Comparison of ENCODE assay signal across 9 cellular contexts in genomic region chr5:68419637-68420452, GRCh38.
A peak's percentile ranks its signal among the peaks of the same experiment; 100 is the strongest.
DNase-seq lines count a peak whose midpoint lies in the region; ATAC-seq and TF ChIP-seq lines count a peak whose summit lies in the region.
"Had no signal": no experiment of that assay in that cellular context is flagged by ENCODE, and none has a peak within 500 bp of the region (broad histone marks: within the 10 kb centered on the region; RNA-seq: fewer than 3 reads in every experiment).

No MANE protein-coding gene starts in this region.

- H2BK5ac ChIP-seq in neuronal stem cell (ENCODE audit: low read length): no peak overlapping the region

- H4K91ac ChIP-seq in neuronal stem cell (ENCODE audit: low read depth, low read length, poor library complexity): no peak overlapping the region

- no peak overlapping the region for H2BK120ac ChIP-seq in neuronal stem cell (ENCODE audit: low read depth, low read length)

- H3K36me3 ChIP-seq in BLaER1 treated with 17β-estradiol and CSF1 and Interleukin-3, amounts not matched to agents 10 nM and 100 nM: no peaks in the 10 kb centered on the region
- H3K36me3 ChIP-seq in neuronal stem cell (replicated peaks in 1 of 2; ENCODE audit: control insufficient read depth in 2 of 2, insufficient read depth in 2 of 2, low read length in 2 of 2): no peaks in the 10 kb centered on the region

- H3K18ac ChIP-seq in neuronal stem cell (ENCODE audit: low read length): no peak overlapping the region

- peak overlapping the region; percentile 45 to 78 (median 55) for H3K4me2 ChIP-seq in BLaER1 treated with 17β-estradiol and CSF1 and Interleukin-3, amounts not matched to agents 10 nM and 100 nM
- H3K4me2 ChIP-seq in neuronal stem cell (ENCODE audit: insufficient read depth, low read length, poor library complexity, severe bottlenecking): no peak overlapping the region

- H2AK5ac ChIP-seq in neuronal stem cell (ENCODE audit: low read depth, low read length): no peak overlapping the region

- no peak for TF ChIP-seq POLR2A in NB4 (IDR thresholded peaks at IDR 0.05; ENCODE audit: extremely low read depth, insufficient read length)

- no peak overlapping the region for H2BK15ac ChIP-seq in neuronal stem cell (ENCODE audit: low read length)

- no peaks in the 10 kb centered on the region for H3K9me3 ChIP-seq in BLaER1 treated with 17β-estradiol and CSF1 and Interleukin-3, amounts not matched to agents 10 nM and 100 nM (replicated peaks in 1 of 11)
- H3K9me3 ChIP-seq in neuronal stem cell (replicated peaks in 1 of 2; ENCODE audit: control insufficient read depth in 2 of 2, insufficient read depth in 1 of 2, low read depth in 1 of 2, low read length in 2 of 2): no peaks in the 10 kb centered on the region

- no peak overlapping the region for H3K14ac ChIP-seq in neuronal stem cell (ENCODE audit: low read length)

- no CpG with 5 or more reads among the region's 8 CpGs for WGBS in neuronal stem cell (ENCODE audit: extremely low coverage in 2 of 2, insufficient read length in 2 of 2, insufficient replicate concordance in 1 of 2), 2 donors

- H3K27ac ChIP-seq in BLaER1 treated with 17β-estradiol and CSF1 and Interleukin-3, amounts not matched to agents 10 nM and 100 nM: peak overlapping the region in 1 of 11 experiments; percentile 39; a peak in 1 of 22 replicates
- H3K27ac ChIP-seq in coronary artery (peak overlapping the region; percentile 30 to 52), neuronal stem cell (replicated peaks; ENCODE audit: low read length) (no peak overlapping the region)

- no peak overlapping the region for H3K23ac ChIP-seq in neuronal stem cell (ENCODE audit: low read depth, low read length, poor library complexity)

- no peak overlapping the region for H3K4ac ChIP-seq in neuronal stem cell (ENCODE audit: low read length)

- no peak overlapping the region for H4K8ac ChIP-seq in neuronal stem cell (ENCODE audit: low read depth, low read length)

- H3K9ac ChIP-seq in BLaER1 treated with 17β-estradiol and CSF1 and Interleukin-3, amounts not matched to agents 10 nM and 100 nM: no peak overlapping the region
- no peak overlapping the region for H3K9ac ChIP-seq in neuronal stem cell (ENCODE audit: low read depth, low read length, poor library complexity)

- DNase-seq in NB4 (ENCODE audit: low read depth) (peak; percentile 9), coronary artery (ENCODE audit: low spot score) (no peak), neuronal stem cell (ENCODE audit: low spot score) (no peak), T-helper 2 cell (no peak), 8988T (no peak), NCI-H526 treated with DMSO at 0.1 percent for 48 hours (lab: John Stamatoyannopoulos, UW) (no peak)
- DNase-seq: activated gamma-delta T cell treated with Interleukin-2 at 50 U/mL for 16 hours had no signal

- no peak overlapping the region for H2BK12ac ChIP-seq in neuronal stem cell (ENCODE audit: low read length)

- no peak overlapping the region for H3K4me3 ChIP-seq in BLaER1 treated with 17β-estradiol and CSF1 and Interleukin-3, amounts not matched to agents 10 nM and 100 nM
- no peak overlapping the region for H3K4me3 ChIP-seq in NB4 (ENCODE audit: low read depth, low read length)
- H3K4me3 ChIP-seq in coronary artery: peak overlapping the region; percentile 16
- no peak overlapping the region for H3K4me3 ChIP-seq in neuronal stem cell (ENCODE audit: low read length in 2 of 2)

- peak overlapping the region; percentile 56 for H2AFZ ChIP-seq in neuronal stem cell (ENCODE audit: low read length)

- no peaks in the 10 kb centered on the region for H3K27me3 ChIP-seq in BLaER1 treated with 17β-estradiol and CSF1 and Interleukin-3, amounts not matched to agents 10 nM and 100 nM
- H3K27me3 ChIP-seq in neuronal stem cell (ENCODE audit: control insufficient read depth in 3 of 3, insufficient read depth in 3 of 3, low read depth in 1 of 3, low read length in 3 of 3): no peaks in the 10 kb centered on the region

- peaks cover 20 to 52% (median 26%) of the 10 kb centered on the region in 10 experiments for H3K4me1 ChIP-seq in BLaER1 treated with 17β-estradiol and CSF1 and Interleukin-3, amounts not matched to agents 10 nM and 100 nM
- peaks cover 4 to 8% of the 10 kb centered on the region in 2 donors for H3K4me1 ChIP-seq in neuronal stem cell (ENCODE audit: control insufficient read depth in 2 of 2, insufficient read depth in 1 of 2, low read depth in 1 of 2, low read length in 2 of 2)

- H3K79me1 ChIP-seq in neuronal stem cell (ENCODE audit: low read depth, low read length): no peaks in the 10 kb centered on the region

- ATAC-seq in GM21367 (IDR thresholded peaks at IDR 0.05; ENCODE audit: unreplicated experiment): no peak

- TF ChIP-seq CTCF in NB4 (IDR thresholded peaks at IDR 0.05; ENCODE audit: low read depth, low read length): no peak
- TF ChIP-seq CTCF in coronary artery (IDR thresholded peaks at IDR 0.05): no peak

- no peaks in the 10 kb centered on the region for H4K20me1 ChIP-seq in BLaER1 treated with 17β-estradiol and CSF1 and Interleukin-3, amounts not matched to agents 10 nM and 100 nM
